1 cellular context compared by ENCODE assay signal in the genomic region with DNA sequence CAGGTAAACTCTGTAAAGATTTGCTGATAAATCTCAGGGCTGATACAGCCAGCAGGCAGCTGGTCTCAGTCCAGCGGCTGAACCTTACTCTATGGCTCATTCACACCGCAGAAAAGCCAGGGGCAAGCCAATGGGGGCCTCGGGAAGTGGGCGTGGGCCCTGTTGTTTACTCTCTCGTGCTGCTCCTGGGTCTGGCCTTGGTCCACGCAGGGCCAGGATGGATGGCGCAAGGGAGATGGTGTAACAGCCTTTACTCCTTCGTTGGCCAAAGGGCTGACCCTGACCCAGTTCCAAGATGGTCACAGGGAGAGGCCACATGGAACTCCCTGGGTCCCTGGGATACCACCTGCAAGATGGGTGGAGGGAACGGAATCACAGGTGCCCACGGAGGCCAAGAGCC.
TF ChIP-seq lines count a peak whose summit lies in the region.

No MANE protein-coding gene starts in this region.

TF ChIP-seq in H1, 55 proteins besides CTCF, POLR2A, EP300 and RAD21:
- no peak for TF ChIP-seq SAP30 (IDR thresholded peaks at IDR 0.05; ENCODE audit: insufficient read depth, insufficient replicate concordance, low read length)
- TF ChIP-seq, protein P1, sequence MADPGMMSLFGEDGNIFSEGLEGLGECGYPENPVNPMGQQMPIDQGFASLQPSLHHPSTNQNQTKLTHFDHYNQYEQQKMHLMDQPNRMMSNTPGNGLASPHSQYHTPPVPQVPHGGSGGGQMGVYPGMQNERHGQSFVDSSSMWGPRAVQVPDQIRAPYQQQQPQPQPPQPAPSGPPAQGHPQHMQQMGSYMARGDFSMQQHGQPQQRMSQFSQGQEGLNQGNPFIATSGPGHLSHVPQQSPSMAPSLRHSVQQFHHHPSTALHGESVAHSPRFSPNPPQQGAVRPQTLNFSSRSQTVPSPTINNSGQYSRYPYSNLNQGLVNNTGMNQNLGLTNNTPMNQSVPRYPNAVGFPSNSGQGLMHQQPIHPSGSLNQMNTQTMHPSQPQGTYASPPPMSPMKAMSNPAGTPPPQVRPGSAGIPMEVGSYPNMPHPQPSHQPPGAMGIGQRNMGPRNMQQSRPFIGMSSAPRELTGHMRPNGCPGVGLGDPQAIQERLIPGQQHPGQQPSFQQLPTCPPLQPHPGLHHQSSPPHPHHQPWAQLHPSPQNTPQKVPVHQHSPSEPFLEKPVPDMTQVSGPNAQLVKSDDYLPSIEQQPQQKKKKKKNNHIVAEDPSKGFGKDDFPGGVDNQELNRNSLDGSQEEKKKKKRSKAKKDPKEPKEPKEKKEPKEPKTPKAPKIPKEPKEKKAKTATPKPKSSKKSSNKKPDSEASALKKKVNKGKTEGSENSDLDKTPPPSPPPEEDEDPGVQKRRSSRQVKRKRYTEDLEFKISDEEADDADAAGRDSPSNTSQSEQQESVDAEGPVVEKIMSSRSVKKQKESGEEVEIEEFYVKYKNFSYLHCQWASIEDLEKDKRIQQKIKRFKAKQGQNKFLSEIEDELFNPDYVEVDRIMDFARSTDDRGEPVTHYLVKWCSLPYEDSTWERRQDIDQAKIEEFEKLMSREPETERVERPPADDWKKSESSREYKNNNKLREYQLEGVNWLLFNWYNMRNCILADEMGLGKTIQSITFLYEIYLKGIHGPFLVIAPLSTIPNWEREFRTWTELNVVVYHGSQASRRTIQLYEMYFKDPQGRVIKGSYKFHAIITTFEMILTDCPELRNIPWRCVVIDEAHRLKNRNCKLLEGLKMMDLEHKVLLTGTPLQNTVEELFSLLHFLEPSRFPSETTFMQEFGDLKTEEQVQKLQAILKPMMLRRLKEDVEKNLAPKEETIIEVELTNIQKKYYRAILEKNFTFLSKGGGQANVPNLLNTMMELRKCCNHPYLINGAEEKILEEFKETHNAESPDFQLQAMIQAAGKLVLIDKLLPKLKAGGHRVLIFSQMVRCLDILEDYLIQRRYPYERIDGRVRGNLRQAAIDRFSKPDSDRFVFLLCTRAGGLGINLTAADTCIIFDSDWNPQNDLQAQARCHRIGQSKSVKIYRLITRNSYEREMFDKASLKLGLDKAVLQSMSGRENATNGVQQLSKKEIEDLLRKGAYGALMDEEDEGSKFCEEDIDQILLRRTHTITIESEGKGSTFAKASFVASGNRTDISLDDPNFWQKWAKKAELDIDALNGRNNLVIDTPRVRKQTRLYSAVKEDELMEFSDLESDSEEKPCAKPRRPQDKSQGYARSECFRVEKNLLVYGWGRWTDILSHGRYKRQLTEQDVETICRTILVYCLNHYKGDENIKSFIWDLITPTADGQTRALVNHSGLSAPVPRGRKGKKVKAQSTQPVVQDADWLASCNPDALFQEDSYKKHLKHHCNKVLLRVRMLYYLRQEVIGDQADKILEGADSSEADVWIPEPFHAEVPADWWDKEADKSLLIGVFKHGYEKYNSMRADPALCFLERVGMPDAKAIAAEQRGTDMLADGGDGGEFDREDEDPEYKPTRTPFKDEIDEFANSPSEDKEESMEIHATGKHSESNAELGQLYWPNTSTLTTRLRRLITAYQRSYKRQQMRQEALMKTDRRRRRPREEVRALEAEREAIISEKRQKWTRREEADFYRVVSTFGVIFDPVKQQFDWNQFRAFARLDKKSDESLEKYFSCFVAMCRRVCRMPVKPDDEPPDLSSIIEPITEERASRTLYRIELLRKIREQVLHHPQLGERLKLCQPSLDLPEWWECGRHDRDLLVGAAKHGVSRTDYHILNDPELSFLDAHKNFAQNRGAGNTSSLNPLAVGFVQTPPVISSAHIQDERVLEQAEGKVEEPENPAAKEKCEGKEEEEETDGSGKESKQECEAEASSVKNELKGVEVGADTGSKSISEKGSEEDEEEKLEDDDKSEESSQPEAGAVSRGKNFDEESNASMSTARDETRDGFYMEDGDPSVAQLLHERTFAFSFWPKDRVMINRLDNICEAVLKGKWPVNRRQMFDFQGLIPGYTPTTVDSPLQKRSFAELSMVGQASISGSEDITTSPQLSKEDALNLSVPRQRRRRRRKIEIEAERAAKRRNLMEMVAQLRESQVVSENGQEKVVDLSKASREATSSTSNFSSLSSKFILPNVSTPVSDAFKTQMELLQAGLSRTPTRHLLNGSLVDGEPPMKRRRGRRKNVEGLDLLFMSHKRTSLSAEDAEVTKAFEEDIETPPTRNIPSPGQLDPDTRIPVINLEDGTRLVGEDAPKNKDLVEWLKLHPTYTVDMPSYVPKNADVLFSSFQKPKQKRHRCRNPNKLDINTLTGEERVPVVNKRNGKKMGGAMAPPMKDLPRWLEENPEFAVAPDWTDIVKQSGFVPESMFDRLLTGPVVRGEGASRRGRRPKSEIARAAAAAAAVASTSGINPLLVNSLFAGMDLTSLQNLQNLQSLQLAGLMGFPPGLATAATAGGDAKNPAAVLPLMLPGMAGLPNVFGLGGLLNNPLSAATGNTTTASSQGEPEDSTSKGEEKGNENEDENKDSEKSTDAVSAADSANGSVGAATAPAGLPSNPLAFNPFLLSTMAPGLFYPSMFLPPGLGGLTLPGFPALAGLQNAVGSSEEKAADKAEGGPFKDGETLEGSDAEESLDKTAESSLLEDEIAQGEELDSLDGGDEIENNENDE (IDR thresholded peaks at IDR 0.05; ENCODE audit: insufficient replicate concordance, low read length): no peak
TF ChIP-seq in H1: peak in this region for 0.
